In the genomic region with DNA sequence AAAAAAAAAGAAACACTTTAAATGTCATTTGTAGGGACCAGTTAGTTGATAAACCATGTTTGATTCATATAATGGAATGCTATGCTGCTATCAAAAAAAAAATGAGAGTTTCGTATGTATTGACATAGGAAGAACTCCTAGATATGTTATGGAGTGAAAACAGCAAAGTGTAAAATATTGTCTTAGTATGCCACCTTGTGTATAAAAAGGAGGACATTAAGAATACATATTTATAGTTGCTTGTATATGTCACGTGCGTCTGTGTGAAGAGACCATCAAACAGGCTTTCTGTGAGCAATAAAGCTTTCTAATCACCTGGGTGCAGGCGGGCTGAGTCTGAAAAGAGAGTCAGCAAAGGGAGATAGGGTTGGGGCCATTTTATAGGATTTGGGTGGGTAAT, we compare ENCODE assay signal across 16 cellular contexts. TPM values are rescaled to one million over a fixed set of nuclear protein-coding genes. Genes with fewer than 3 reads are reported as not detected.
DNase-seq lines count a peak whose midpoint lies in the region; ATAC-seq and TF ChIP-seq lines count a peak whose summit lies in the region.
"Had no signal": no experiment of that assay in that cellular context is flagged by ENCODE, and none has a peak within 500 bp of the region (broad histone marks: within the 10 kb centered on the region; RNA-seq: fewer than 3 reads in every experiment).

No MANE protein-coding gene starts in this region.

- no peak overlapping the region for H3K27ac ChIP-seq in gastroesophageal sphincter
- no peak overlapping the region for H3K27ac ChIP-seq in WERI-Rb-1

- H3K9me3 ChIP-seq in adipocyte (ENCODE audit: control insufficient read depth, low read length), result no peaks in the 10 kb centered on the region
- H3K9me3 ChIP-seq in gastroesophageal sphincter, result no peaks in the 10 kb centered on the region
- H3K9me3 ChIP-seq in WERI-Rb-1 (ENCODE audit: severe bottlenecking), result no peaks in the 10 kb centered on the region

- WGBS in gastroesophageal sphincter (ENCODE audit: low coverage in 1 of 2), 2 donors, result 34 to 40% methylated on average over 4 of the region's 4 CpGs

- no peak overlapping the region for H3K4me3 ChIP-seq in adipocyte (ENCODE audit: low read length)
- no peak overlapping the region for H3K4me3 ChIP-seq in gastroesophageal sphincter
- H3K4me3 ChIP-seq in WERI-Rb-1 (ENCODE audit: low read depth, low read length), result no peak overlapping the region

- H3K36me3 ChIP-seq in adipocyte (ENCODE audit: control insufficient read depth, insufficient read depth, low read length, severe bottlenecking), result no peaks in the 10 kb centered on the region
- H3K36me3 ChIP-seq in gastroesophageal sphincter, result no peaks in the 10 kb centered on the region
- H3K36me3 ChIP-seq in WERI-Rb-1, result no peaks in the 10 kb centered on the region

- DNase-seq in AML-193 (lab: John Stamatoyannopoulos, UW) (peak; percentile 25 to 28), HCEC 1CT (peak; percentile 37), adipocyte (ENCODE audit: low read depth) (peak; percentile 54), NCI-H187 (lab: John Stamatoyannopoulos, UW) (no peak), WERI-Rb-1 (no peak)
- DNase-seq in activated effector memory CD4-positive, alpha-beta T cell treated with Interleukin-2 at 50 U/mL for 16 hours, result no peak
- DNase-seq: activated CD8-positive, alpha-beta memory T cell treated with anti-CD3 and anti-CD28 coated beads, Interleukin-2, amount 10 ng/mL, durations not matched to agents 7 days and 5 days; DND-41; H7; islet precursor cell; NCI-H510A treated with DMSO at 0.1 percent for 48 hours; retina; SHP77; stimulated activated naive CD8-positive, alpha-beta T cell treated with anti-CD3 and anti-CD28 coated beads, Interleukin-15, Interleukin-2, amounts not matched to agents 100 U/mL and 50 U/mL, for 24 hours had no signal

- H3K27me3 ChIP-seq in adipocyte (replicated peaks; ENCODE audit: control insufficient read depth, insufficient read depth, low read length), result no peaks in the 10 kb centered on the region
- H3K27me3 ChIP-seq in gastroesophageal sphincter, result no peaks in the 10 kb centered on the region
- H3K27me3 ChIP-seq in WERI-Rb-1 (ENCODE audit: insufficient read depth, low read depth, severe bottlenecking), result no peaks in the 10 kb centered on the region

- TF ChIP-seq EP300 in gastroesophageal sphincter (IDR thresholded peaks at IDR 0.05), result no peak

- H3K4me1 ChIP-seq in adipocyte (ENCODE audit: control insufficient read depth, insufficient read depth, low read length) (no peaks in the 10 kb centered on the region), gastroesophageal sphincter (no peaks in the 10 kb centered on the region)

- TF ChIP-seq POLR2A in gastroesophageal sphincter (IDR thresholded peaks at IDR 0.05), result no peak

- ATAC-seq in gastroesophageal sphincter, result no peak
- no peak for ATAC-seq in GM21723 (IDR thresholded peaks at IDR 0.05; ENCODE audit: unreplicated experiment)
- ATAC-seq: activated CD8-positive, alpha-beta memory T cell treated with anti-CD3 and anti-CD28 coated beads, Interleukin-2, amount 10 ng/mL, durations not matched to agents 7 days and 5 days; stimulated activated naive CD8-positive, alpha-beta T cell treated with anti-CD3 and anti-CD28 coated beads, Interleukin-15, Interleukin-2, amounts not matched to agents 100 U/mL and 50 U/mL, for 24 hours had no signal

- TF ChIP-seq CTCF in gastroesophageal sphincter (IDR thresholded peaks at IDR 0.05) (peak in 3 of 4 experiments; percentile 16 to 39 (median 23)), WERI-Rb-1 (IDR thresholded peaks at IDR 0.05; ENCODE audit: low read depth, low read length) (no peak)

- no peak overlapping the region for H3K9ac ChIP-seq in adipocyte (ENCODE audit: low read length)

RNA-seq across cellular contexts. Expression of gene KBTBD8, which starts 39.5 kb away (rescaled TPM):
- 1 to 10 TPM; 1.1 to 5.4 (median 3.2) TPM for total RNA-seq in gastroesophageal sphincter

Comparison
In these comparisons a context has a peak if more than half of its experiments do, and no peak if none do; other contexts are left out.
1. DNase-seq: peak in AML-193 (2 of 2), HCEC 1CT (single experiment) and adipocyte (single experiment); none in activated effector memory CD4-positive, alpha-beta T cell treated with Interleukin-2 at 50 U/mL for 16 hours (single experiment), NCI-H187 (0 of 2) and WERI-Rb-1 (single experiment).